8 cellular contexts compared by ENCODE assay signal in genomic region chr10:124745678-124746077, GRCh38. TPM values are rescaled to one million over a fixed set of nuclear protein-coding genes. Genes with fewer than 3 reads are reported as not detected.
DNase-seq lines count a peak whose midpoint lies in the region; ATAC-seq and TF ChIP-seq lines count a peak whose summit lies in the region.

No MANE protein-coding gene starts in this region.

- DNase-seq in GM06990 (ENCODE audit: extremely low read depth, insufficient read length) (no peak), endodermal cell (no peak), D341Med (ENCODE audit: low spot score) (no peak)

- peak; percentile 63 for TF ChIP-seq CTCF in 22Rv1 (IDR thresholded peaks at IDR 0.05)
- TF ChIP-seq CTCF in GM06990 (IDR thresholded peaks at IDR 0.05; ENCODE audit: insufficient read depth, low read length, poor library complexity, severe bottlenecking) = peak; percentile 22
- peak; percentile 48; the same call in 1 of the 2 replicates for TF ChIP-seq CTCF in OCI-LY1 (IDR thresholded peaks at IDR 0.05; ENCODE audit: low read length)
- TF ChIP-seq CTCF in endodermal cell (conservative IDR thresholded peaks at IDR 0.05) = peak; percentile 64
- TF ChIP-seq CTCF in neural cell (IDR thresholded peaks at IDR 0.05; ENCODE audit: poor library complexity, severe bottlenecking) = peak; percentile 60

- H3K4me2 ChIP-seq in OCI-LY1 (ENCODE audit: low read length) = no peak overlapping the region
- H3K4me2 ChIP-seq in neural cell (ENCODE audit: low read length) = no peak overlapping the region

- no peak for TF ChIP-seq EP300 in neural cell (conservative IDR thresholded peaks at IDR 0.05; ENCODE audit: poor library complexity, severe bottlenecking)

- H3K36me3 ChIP-seq in GM06990 (ENCODE audit: control insufficient read depth, insufficient read depth, low read length) (no peaks in the 10 kb centered on the region), OCI-LY1 (ENCODE audit: insufficient read depth, low read length) (peaks cover 15% of the 10 kb centered on the region; the same call in 1 of the 2 replicates), endodermal cell (ENCODE audit: control insufficient read depth, insufficient read depth, low read length) (peaks cover 21% of the 10 kb centered on the region), neural cell (ENCODE audit: insufficient read depth, low read length) (no peaks in the 10 kb centered on the region)

- no peaks in the 10 kb centered on the region for H3K27me3 Mint-ChIP-seq in endodermal cell (ENCODE audit: insufficient read depth)

- WGBS in endodermal cell (ENCODE audit: insufficient coverage in 1 of 2, insufficient read length in 1 of 2), 2 experiments = 64 to 90% methylated on average over 2 to 3 of the region's 3 CpGs

- H3K4me3 ChIP-seq in GM06990 (replicated peaks; ENCODE audit: low read depth, low read length) (no peak overlapping the region), OCI-LY1 (ENCODE audit: low read depth, low read length, poor library complexity, severe bottlenecking) (no peak overlapping the region), endodermal cell (ENCODE audit: low read length) (no peak overlapping the region), neural cell (ENCODE audit: low read length) (no peak overlapping the region)

- peak; percentile 60 for TF ChIP-seq RAD21 in neural cell (conservative IDR thresholded peaks at IDR 0.05)

- ATAC-seq in HG03039 (IDR thresholded peaks at IDR 0.05; ENCODE audit: unreplicated experiment) (no peak), GM21619 (IDR thresholded peaks at IDR 0.05; ENCODE audit: unreplicated experiment) (no peak)

- no peak overlapping the region for H3K4me3 Mint-ChIP-seq in endodermal cell

- H3K27me3 ChIP-seq in GM06990 (replicated peaks; ENCODE audit: control insufficient read depth, insufficient read depth, low read length) = no peaks in the 10 kb centered on the region
- no peaks in the 10 kb centered on the region for H3K27me3 ChIP-seq in OCI-LY1 (ENCODE audit: insufficient read depth, low read length)
- H3K27me3 ChIP-seq in endodermal cell (ENCODE audit: control insufficient read depth, insufficient read depth, low read length, poor library complexity, severe bottlenecking) = no peaks in the 10 kb centered on the region
- H3K27me3 ChIP-seq in neural cell (ENCODE audit: insufficient read depth, low read depth, low read length) = no peaks in the 10 kb centered on the region

- no peaks in the 10 kb centered on the region; the same call in 1 of the 2 replicates for H3F3A ChIP-seq in OCI-LY1 (ENCODE audit: insufficient read depth, low read length)
- peaks cover 4% of the 10 kb centered on the region for H3F3A ChIP-seq in neural cell (ENCODE audit: insufficient read depth, low read length, poor library complexity, severe bottlenecking)

- H3K9ac ChIP-seq in OCI-LY1 (ENCODE audit: low read length) (no peak overlapping the region), endodermal cell (ENCODE audit: extremely low read depth, low read length, poor library complexity, severe bottlenecking) (no peak overlapping the region), neural cell (ENCODE audit: low read length) (no peak overlapping the region)

- H2AFZ ChIP-seq in OCI-LY1 (ENCODE audit: low read length) (no peak overlapping the region), neural cell (ENCODE audit: low read depth, low read length) (no peak overlapping the region)

- H3K79me2 ChIP-seq in OCI-LY1 (ENCODE audit: insufficient read depth, low read length) (0 out of 2 replicates have a peak, but pooled peaks cover 4% of the 10 kb centered on the region), neural cell (replicated peaks; ENCODE audit: insufficient read depth, low read length) (peaks cover 22% of the 10 kb centered on the region)

- peaks cover 32% of the 10 kb centered on the region for H3K4me1 ChIP-seq in OCI-LY1 (ENCODE audit: insufficient read depth, low read length, severe bottlenecking)
- H3K4me1 ChIP-seq in endodermal cell (ENCODE audit: control insufficient read depth, insufficient read depth, low read length) = peaks cover 15% of the 10 kb centered on the region

- H3K36me3 Mint-ChIP-seq in endodermal cell (ENCODE audit: low read depth) = peaks cover 6% of the 10 kb centered on the region

- no peak overlapping the region for H3K27ac Mint-ChIP-seq in endodermal cell

- no peaks in the 10 kb centered on the region for H3K9me3 ChIP-seq in OCI-LY1 (ENCODE audit: low read length)
- no peaks in the 10 kb centered on the region for H3K9me3 ChIP-seq in endodermal cell (ENCODE audit: control insufficient read depth, low read length)
- no peaks in the 10 kb centered on the region for H3K9me3 ChIP-seq in neural cell (ENCODE audit: low read length)

- H3K9me2 ChIP-seq in OCI-LY1 (ENCODE audit: low read depth, low read length) = no peaks in the 10 kb centered on the region
- H3K9me2 ChIP-seq in neural cell (ENCODE audit: insufficient read depth, low read length) = no peaks in the 10 kb centered on the region

- no peaks in the 10 kb centered on the region for H3K9me3 Mint-ChIP-seq in endodermal cell

- H4K20me1 ChIP-seq in OCI-LY1 (ENCODE audit: insufficient read depth, low read length) (no peaks in the 10 kb centered on the region), neural cell (ENCODE audit: insufficient read depth) (no peaks in the 10 kb centered on the region)

- H3K27ac ChIP-seq in 22Rv1 = peak overlapping the region; percentile 73
- peak overlapping the region; percentile 2 for H3K27ac ChIP-seq in OCI-LY1 (ENCODE audit: low read depth, low read length, poor library complexity, severe bottlenecking)
- H3K27ac ChIP-seq in endodermal cell (ENCODE audit: low read depth, low read length) = no peak overlapping the region
- no peak overlapping the region for H3K27ac ChIP-seq in neural cell (ENCODE audit: low read length)

- peaks cover 28% of the 10 kb centered on the region for H3K4me1 Mint-ChIP-seq in endodermal cell

TF ChIP-seq in neural cell, 6 proteins besides CTCF, POLR2A, EP300 and RAD21:
- no peak for TF ChIP-seq MXI1 (conservative IDR thresholded peaks at IDR 0.05; ENCODE audit: poor library complexity, severe bottlenecking)
- peak; percentile 45 for TF ChIP-seq SMC3 (conservative IDR thresholded peaks at IDR 0.05; ENCODE audit: poor library complexity)

RNA-seq across cellular contexts. Expression of gene FAM53B, which starts 1.5 kb away (rescaled TPM):
- total RNA-seq in endodermal cell = 10 to 100 TPM; 19.3 to 22.6 TPM
- polyA plus RNA-seq in endodermal cell (2013, experiment 1 of 2) = 21.4 TPM
- polyA plus RNA-seq in endodermal cell (2013, experiment 2 of 2) = 20.2 TPM
- 21.8 and 28.6 TPM in 2 replicates for polyA plus RNA-seq in neural cell
- polyA minus RNA-seq in neural cell = 83.6 and 99.3 TPM in 2 replicates

RNA-seq across cellular contexts. Expression of gene EEF1AKMT2, which starts 46.0 kb away (rescaled TPM):
- 10 to 100 TPM; 22.2 to 25.9 TPM for total RNA-seq in endodermal cell
- 37.1 TPM for polyA plus RNA-seq in endodermal cell (2013, experiment 1 of 2)
- polyA plus RNA-seq in endodermal cell (2013, experiment 2 of 2) = 39.4 TPM
- 47.4 and 63.7 TPM in 2 replicates for polyA plus RNA-seq in neural cell
- polyA minus RNA-seq in neural cell = 51.4 and 55.0 TPM in 2 replicates

RNA-seq across cellular contexts. Expression of gene ABRAXAS2, which starts 55.9 kb away (rescaled TPM):
- total RNA-seq in endodermal cell = 10 to 100 TPM; 13.1 to 16.6 TPM
- 14.5 TPM for polyA plus RNA-seq in endodermal cell (2013, experiment 1 of 2)
- polyA plus RNA-seq in endodermal cell (2013, experiment 2 of 2) = 14.9 TPM
- polyA plus RNA-seq in neural cell = 19.9 and 22.3 TPM in 2 replicates
- polyA minus RNA-seq in neural cell = 27.3 and 29.1 TPM in 2 replicates

Comparison
In these comparisons a context has a peak if more than half of its experiments do, and no peak if none do; other contexts are left out.
1. H3K27ac ChIP-seq: peak in 22Rv1 (single experiment) and OCI-LY1 (single experiment); none in endodermal cell (single experiment) and neural cell (single experiment).
2. Peak in every context shown above with its lines, with median percentiles within 50 percentile points of each other: CTCF ChIP-seq.